33 cellular contexts compared by ENCODE assay signal in genomic region chr17:5794881-5795486, GRCh38.
"Had no signal": no experiment of that assay in that cellular context is flagged by ENCODE, and none has a peak within 500 bp of the region (broad histone marks: within the 10 kb centered on the region; RNA-seq: fewer than 3 reads in every experiment).

No MANE protein-coding gene starts in this region.

- H3K27ac ChIP-seq: brain microvascular endothelial cell, epithelial cell of prostate, esophagus squamous epithelium, gastroesophageal sphincter, heart left ventricle, VCaP had no signal

- ATAC-seq: activated CD8-positive, alpha-beta T cell treated with anti-CD3 and anti-CD28 coated beads for 36 hours; activated T-cell treated with anti-CD3 and anti-CD28 coated beads, Interleukin-2, amount 50 U/mL, for 4 hours; activated T-helper 17 cell treated with anti-CD3 and anti-CD28 coated beads, Interleukin-2, amount 50 U/mL, for 72 hours; gastroesophageal sphincter; heart left ventricle; T-helper 17 cell; WTC11 had no signal

- H3K4me1 ChIP-seq: esophagus squamous epithelium, gastroesophageal sphincter, heart left ventricle had no signal

- FAIRE-seq: astrocyte, colon, endometrium, endothelial cell of umbilical vein had no signal

- H3K4me3 ChIP-seq: esophagus squamous epithelium, gastroesophageal sphincter, heart left ventricle had no signal

- DNase-seq: activated CD4-positive, alpha-beta T cell treated with anti-CD3 and anti-CD28 coated beads for 1 hour; activated CD4-positive, alpha-beta T cell treated with anti-CD3 and anti-CD28 coated beads for 4 hours; activated CD4-positive, alpha-beta T cell treated with anti-CD3 and anti-CD28 coated beads, Interleukin-2, amount 10 ng/mL, durations not matched to agents 7 days and 5 days; activated CD4-positive, alpha-beta T cell treated with anti-CD3 and anti-CD28 coated beads, Interleukin-2, amount 50 U/mL, for 48 hours; activated CD8-positive, alpha-beta memory T cell treated with anti-CD3 and anti-CD28 coated beads for 24 hours; activated CD8-positive, alpha-beta T cell treated with anti-CD3 and anti-CD28 coated beads for 36 hours; activated effector memory CD4-positive, alpha-beta T cell treated with Interleukin-2 at 50 U/mL for 16 hours; activated gamma-delta T cell treated with Interleukin-2 at 50 U/mL for 16 hours; activated naive CD4-positive, alpha-beta T cell treated with anti-CD3 and anti-CD28 coated beads, Interleukin-2, amount 50 U/mL, for 16 hours; activated naive CD4-positive, alpha-beta T cell treated with Interleukin-2 at 50 U/mL for 16 hours; activated T-cell treated with anti-CD3 and anti-CD28 coated beads, Interleukin-2, amount 50 U/mL, for 4 hours; amniotic stem cell; anterior cingulate cortex; brain microvascular endothelial cell; caudate nucleus; cortex of kidney; dermis blood vessel endothelial cell; effector CD4-positive, alpha-beta T cell; esophagus squamous epithelium; foreskin melanocyte; glutamatergic neuron; heart left ventricle; hypothalamus; T-helper 17 cell had no signal

- H3K36me3 ChIP-seq: brain microvascular endothelial cell, esophagus squamous epithelium, gastroesophageal sphincter, heart left ventricle had no signal

- H3K27me3 ChIP-seq: brain microvascular endothelial cell had no signal
